Comparison of ENCODE assay signal across 15 cellular contexts in genomic region chr14:76987956-76988520, GRCh38.
"Had no signal": no experiment of that assay in that cellular context is flagged by ENCODE, and none has a peak within 500 bp of the region (broad histone marks: within the 10 kb centered on the region; RNA-seq: fewer than 3 reads in every experiment).

No MANE protein-coding gene starts in this region.

- H3K27ac ChIP-seq: colonic mucosa, foreskin keratinocyte, right atrium auricular region, skin epidermis, transverse colon had no signal

- H3K9me3 Mint-ChIP-seq: activated CD8-positive, alpha-beta T cell treated with anti-CD3 and anti-CD28 coated beads for 36 hours; activated T-cell treated with anti-CD3 and anti-CD28 coated beads, Interleukin-2, amount 50 U/mL, for 72 hours had no signal

- H3K4me1 ChIP-seq: colonic mucosa, foreskin keratinocyte, transverse colon had no signal

- H3K4me3 Mint-ChIP-seq: activated CD8-positive, alpha-beta T cell treated with anti-CD3 and anti-CD28 coated beads for 36 hours; activated T-cell treated with anti-CD3 and anti-CD28 coated beads, Interleukin-2, amount 50 U/mL, for 72 hours had no signal

- H3K36me3 ChIP-seq: colonic mucosa, right atrium auricular region, transverse colon had no signal

- ATAC-seq: activated CD8-positive, alpha-beta T cell treated with anti-CD3 and anti-CD28 coated beads for 36 hours; activated T-cell treated with anti-CD3 and anti-CD28 coated beads, Interleukin-2, amount 50 U/mL, for 72 hours; foreskin keratinocyte; left lobe of liver had no signal

- DNase-seq: activated CD8-positive, alpha-beta memory T cell treated with anti-CD3 and anti-CD28 coated beads, Interleukin-2, amount 50 U/mL, for 4 hours; activated CD8-positive, alpha-beta T cell treated with anti-CD3 and anti-CD28 coated beads for 36 hours; activated naive CD4-positive, alpha-beta T cell; activated T-cell treated with anti-CD3 and anti-CD28 coated beads, Interleukin-2, amount 50 U/mL, for 72 hours; caudate nucleus; colonic mucosa; foreskin keratinocyte; head of caudate nucleus; mammary epithelial cell; posterior cingulate gyrus; T-helper 9 cell; transverse colon had no signal

- H3K27me3 ChIP-seq: colonic mucosa, foreskin keratinocyte, right atrium auricular region, transverse colon had no signal

- H3K27ac Mint-ChIP-seq: activated CD8-positive, alpha-beta T cell treated with anti-CD3 and anti-CD28 coated beads for 36 hours; activated T-cell treated with anti-CD3 and anti-CD28 coated beads, Interleukin-2, amount 50 U/mL, for 72 hours had no signal

- H3K9me3 ChIP-seq: colonic mucosa, right atrium auricular region, transverse colon had no signal

- H3K27me3 Mint-ChIP-seq: activated CD8-positive, alpha-beta T cell treated with anti-CD3 and anti-CD28 coated beads for 36 hours had no signal

- H3K4me3 ChIP-seq: colonic mucosa, right atrium auricular region, skin epidermis, transverse colon had no signal
